In genomic region chr16:28924399-28924761, GRCh38 we compare ENCODE assay signal across 8 cellular contexts. TPM values are rescaled to one million over a fixed set of nuclear protein-coding genes. Genes with fewer than 3 reads are reported as not detected.
DNase-seq lines count a peak whose midpoint lies in the region; ATAC-seq and TF ChIP-seq lines count a peak whose summit lies in the region.

No MANE protein-coding gene starts in this region.

- no peaks in the 10 kb centered on the region for H4K20me1 ChIP-seq in OCI-LY1 (ENCODE audit: insufficient read depth, low read length)

- WGBS in esophagus, 2 donors: 9 to 25% methylated on average over 15 of the region's 15 CpGs

- no peaks in the 10 kb centered on the region for H3K9me2 ChIP-seq in OCI-LY1 (ENCODE audit: low read depth, low read length)

- H3K79me2 ChIP-seq in OCI-LY1 (ENCODE audit: insufficient read depth, low read length): no peaks in the 10 kb centered on the region

- no peaks in the 10 kb centered on the region for H3K27me3 ChIP-seq in OCI-LY1 (ENCODE audit: insufficient read depth, low read length)
- no peaks in the 10 kb centered on the region for H3K27me3 ChIP-seq in esophagus (ENCODE audit: control insufficient read depth in 1 of 2, insufficient read depth in 2 of 2, low read length in 2 of 2)

- ATAC-seq in GM18508 (IDR thresholded peaks at IDR 0.05; ENCODE audit: insufficient read depth, unreplicated experiment): peak; percentile 18

- no peak overlapping the region for H2AFZ ChIP-seq in OCI-LY1 (ENCODE audit: low read length)

- H3K4me1 ChIP-seq in OCI-LY1 (ENCODE audit: insufficient read depth, low read length, severe bottlenecking) (peaks cover 22% of the 10 kb centered on the region), esophagus (ENCODE audit: control insufficient read depth in 2 of 2, insufficient read depth in 2 of 2, low read length in 1 of 2) (no peaks in the 10 kb centered on the region)

- H3K9ac ChIP-seq in OCI-LY1 (ENCODE audit: low read length): peak overlapping the region; percentile 94

- H3K9me3 ChIP-seq in OCI-LY1 (ENCODE audit: low read length) (no peaks in the 10 kb centered on the region), esophagus (ENCODE audit: control insufficient read depth in 2 of 2, insufficient read depth in 1 of 2, low read depth in 1 of 2, low read length in 1 of 2) (no peaks in the 10 kb centered on the region)

- DNase-seq in retinal pigment epithelial cell (ENCODE audit: low read depth): no peak
- no peak for DNase-seq in COLO829 (ENCODE audit: low spot score)
- no peak for DNase-seq in NCI-H82 treated with DMSO at 0.1 percent for 48 hours (lab: John Stamatoyannopoulos, UW; ENCODE audit: unreplicated experiment)
- DNase-seq in Ammon's horn (ENCODE audit: low spot score): no peak
- no peak for DNase-seq in NCI-H1930 (lab: John Stamatoyannopoulos, UW)

- H3F3A ChIP-seq in OCI-LY1 (ENCODE audit: insufficient read depth, low read length): peaks cover 3% of the 10 kb centered on the region; the same call in 1 of the 2 replicates

- TF ChIP-seq CTCF in OCI-LY1 (IDR thresholded peaks at IDR 0.05; ENCODE audit: low read length) (peak; percentile 40; the same call in 1 of the 2 replicates), retinal pigment epithelial cell (conservative IDR thresholded peaks at IDR 0.05; ENCODE audit: low read depth, low read length) (no peak)

- peak overlapping the region; percentile 86 for H3K4me2 ChIP-seq in OCI-LY1 (ENCODE audit: low read length)

- H3K36me3 ChIP-seq in OCI-LY1 (ENCODE audit: insufficient read depth, low read length) (peaks cover 19% of the 10 kb centered on the region), esophagus (ENCODE audit: control insufficient read depth in 2 of 2, insufficient read depth in 2 of 2, low read length in 1 of 2) (peaks cover 2 to 8% of the 10 kb centered on the region in 2 donors)

- H3K27ac ChIP-seq in OCI-LY1 (ENCODE audit: low read depth, low read length, poor library complexity, severe bottlenecking) (peak overlapping the region; percentile 96), esophagus (ENCODE audit: low read depth in 2 of 2, low read length in 1 of 2) (peak overlapping the region; percentile 99 to 100)

- H3K4me3 ChIP-seq in OCI-LY1 (ENCODE audit: low read depth, low read length, poor library complexity, severe bottlenecking) (peak overlapping the region; percentile 76), esophagus (ENCODE audit: low read depth in 1 of 2, low read length in 2 of 2) (peak overlapping the region; percentile 88 to 96), retinal pigment epithelial cell (ENCODE audit: low read length) (peak overlapping the region; percentile 76)

RNA-seq across cellular contexts. Expression of gene RABEP2, which starts 0.7 kb away (rescaled TPM):
- polyA plus RNA-seq in esophagus: 10 to 100 TPM; 23.5 to 46.9 TPM

RNA-seq across cellular contexts. Expression of gene CD19, which starts 7.4 kb away (rescaled TPM):
- under 1 TPM; 0.22 to 0.41 TPM for polyA plus RNA-seq in esophagus

RNA-seq across cellular contexts. Expression of gene NFATC2IP, which starts 26.4 kb away (rescaled TPM):
- 10 to 100 TPM; 19.1 to 28.3 TPM for polyA plus RNA-seq in esophagus

RNA-seq across cellular contexts. Expression of gene ATP2A1, which starts 46.1 kb away (rescaled TPM):
- polyA plus RNA-seq in esophagus: under 1 TPM; 0.25 to 0.69 TPM

RNA-seq across cellular contexts. Expression of gene SPNS1, which starts 50.2 kb away (rescaled TPM):
- polyA plus RNA-seq in esophagus: 10 to 100 TPM; 22.2 to 24.6 TPM
